Comparison of ENCODE assay signal across 8 cellular contexts in genomic region chr22:36221799-36222751, GRCh38.
DNase-seq lines count a peak whose midpoint lies in the region; ATAC-seq and TF ChIP-seq lines count a peak whose summit lies in the region.

No MANE protein-coding gene starts in this region.

- peaks cover 9% of the 10 kb centered on the region for H3K4me1 Mint-ChIP-seq in memory B cell

- ATAC-seq in memory B cell (ENCODE audit: low read depth): peak; percentile 90
- no peak for ATAC-seq in GM18867 (IDR thresholded peaks at IDR 0.05; ENCODE audit: unreplicated experiment)
- no peak for ATAC-seq in GM21447 (IDR thresholded peaks at IDR 0.05; ENCODE audit: unreplicated experiment)

- peaks cover 0 to 16% (median 0%) of the 10 kb centered on the region in 3 donors for H3K36me3 ChIP-seq in tibial artery

- H3K4me1 ChIP-seq in tibial artery: peaks cover 0 to 4% (median 1%) of the 10 kb centered on the region in 4 donors

- peaks cover 18% of the 10 kb centered on the region for H3K27me3 Mint-ChIP-seq in memory B cell

- H3K36me3 Mint-ChIP-seq in memory B cell: peaks cover 5% of the 10 kb centered on the region

- H3K4me3 ChIP-seq in WI38 (ENCODE audit: low read depth, low read length): no peak overlapping the region
- H3K4me3 ChIP-seq in coronary artery: peak overlapping the region; percentile 38
- no peak overlapping the region for H3K4me3 ChIP-seq in tibial artery

- TF ChIP-seq CTCF in WI38 (IDR thresholded peaks at IDR 0.05; ENCODE audit: low read depth, low read length) (peak; percentile 38), coronary artery (IDR thresholded peaks at IDR 0.05) (no peak), tibial artery (IDR thresholded peaks at IDR 0.05) (peak; percentile 42 to 45)

- H3K27me3 ChIP-seq in tibial artery: no peaks in the 10 kb centered on the region

- peak overlapping the region; percentile 43 for H3K4me3 Mint-ChIP-seq in memory B cell

- no peaks in the 10 kb centered on the region for H3K9me3 Mint-ChIP-seq in memory B cell

- intact Hi-C loops in tibial artery (cut with DNase I; ENCODE audit: low total_unique reads): no loop called here

- H3K27ac Mint-ChIP-seq in memory B cell: no peak overlapping the region

- DNase-seq in EH (ENCODE audit: low read depth) (peak; percentile 35), KG1 (lab: John Stamatoyannopoulos, UW) (peak; percentile 7), coronary artery (ENCODE audit: low spot score) (peak; percentile 73), memory B cell (ENCODE audit: low spot score in 2 of 2) (peak; percentile 26 to 45), tibial artery (no peak)

- no peaks in the 10 kb centered on the region for H3K9me3 ChIP-seq in tibial artery

- no peak overlapping the region for H3K27ac ChIP-seq in coronary artery
- no peak overlapping the region for H3K27ac ChIP-seq in tibial artery

Comparison
In these comparisons a context has a peak if more than half of its experiments do, and no peak if none do; other contexts are left out.
1. DNase-seq: peak in EH (single experiment), KG1 (single experiment), coronary artery (single experiment) and memory B cell (2 of 2); none in tibial artery (0 of 2).